8 cellular contexts compared by ENCODE assay signal in the genomic region with DNA sequence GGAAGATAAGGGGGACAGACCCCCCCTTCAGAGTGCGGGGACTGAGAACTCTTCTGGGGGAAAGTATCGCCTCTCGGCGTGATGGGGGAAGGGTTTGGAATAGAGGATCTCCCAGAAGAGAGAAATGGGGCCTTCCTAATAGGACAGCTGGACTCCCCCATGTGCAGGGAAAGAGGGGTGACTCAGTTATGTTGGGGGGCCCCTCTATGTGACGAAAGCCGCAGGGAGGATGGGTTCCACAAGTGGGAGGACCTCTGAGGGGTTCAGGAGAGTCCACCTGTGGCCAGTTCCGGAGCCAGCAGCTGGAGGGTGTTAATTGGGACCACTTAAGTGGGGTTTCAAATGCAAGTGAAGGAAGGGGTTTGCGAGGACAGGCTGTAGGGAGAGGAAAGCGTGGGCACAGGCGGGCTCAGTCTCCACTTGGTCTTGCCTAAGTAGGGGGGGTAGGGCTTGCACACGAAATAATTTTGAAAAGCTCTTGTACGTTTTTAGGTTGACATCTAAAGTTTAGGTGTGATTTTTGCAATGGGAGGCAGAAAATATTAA. TPM values are rescaled to one million over a fixed set of nuclear protein-coding genes. Genes with fewer than 3 reads are reported as not detected.
A peak's percentile ranks its signal among the peaks of the same experiment; 100 is the strongest.
DNase-seq lines count a peak whose midpoint lies in the region; ATAC-seq, FAIRE-seq and TF ChIP-seq lines count a peak whose summit lies in the region.

No MANE protein-coding gene starts in this region.

- H3K4me3 Mint-ChIP-seq in nephron, result peak overlapping the region; percentile 77 to 93 (median 84)

- no peaks in the 10 kb centered on the region for H3K27me3 Mint-ChIP-seq in nephron (ENCODE audit: low read depth)

- peak; percentile 81 for FAIRE-seq in GM18507 (lab: Jason Lieb, UNC)

- peak overlapping the region; percentile 95 for H3K27ac ChIP-seq in KOPT-K1 (ENCODE audit: low read depth, low read length, poor library complexity, severe bottlenecking)
- H3K27ac ChIP-seq in colonic mucosa, result no peak overlapping the region

- H3K9me3 ChIP-seq in KOPT-K1 (ENCODE audit: insufficient read depth, low read length, poor library complexity, severe bottlenecking) (no peaks in the 10 kb centered on the region), colonic mucosa (no peaks in the 10 kb centered on the region)

- DNase-seq in GM18507 (ENCODE audit: extremely low spot score, insufficient read length, low read depth) (no peak), colonic mucosa (no peak), NCI-H226 (no peak)
- DNase-seq in central memory CD4-positive, alpha-beta T cell, result no peak

- peaks cover 40% of the 10 kb centered on the region for H3K36me3 ChIP-seq in KOPT-K1 (ENCODE audit: insufficient read depth, low read length)
- no peaks in the 10 kb centered on the region for H3K36me3 ChIP-seq in colonic mucosa

- intact Hi-C loops in colonic mucosa (cut with DNase I), result no loop called here

- H3K4me3 ChIP-seq in colonic mucosa, result peak overlapping the region; percentile 36

- peaks cover 11% of the 10 kb centered on the region for H3K9me3 Mint-ChIP-seq in nephron

- peaks cover 11% of the 10 kb centered on the region for H3K36me3 Mint-ChIP-seq in nephron (ENCODE audit: low read depth)

- H3K4me1 Mint-ChIP-seq in nephron, result peaks cover 9% of the 10 kb centered on the region

- H3K27me3 ChIP-seq in colonic mucosa, result peaks cover 3% of the 10 kb centered on the region

- TF ChIP-seq CTCF in colonic mucosa (IDR thresholded peaks at IDR 0.05) (no peak), nephron (IDR thresholded peaks at IDR 0.05; ENCODE audit: unreplicated experiment in 3 of 3) (no peak)

- H3K4me1 ChIP-seq in colonic mucosa, result no peaks in the 10 kb centered on the region

- ATAC-seq in HG03460 (IDR thresholded peaks at IDR 0.05; ENCODE audit: unreplicated experiment) (no peak), GM18520 (IDR thresholded peaks at IDR 0.05; ENCODE audit: unreplicated experiment) (no peak)

- H3K9ac ChIP-seq in colonic mucosa (ENCODE audit: low read depth in 2 of 2, low read length in 2 of 2), result peak overlapping the region; percentile 47 to 61

- peak overlapping the region; percentile 62 to 83 (median 75) for H3K27ac Mint-ChIP-seq in nephron

RNA-seq across cellular contexts. Expression of gene SUV39H1, which starts 0.7 kb away (rescaled TPM):
- total RNA-seq in colonic mucosa, result 10 to 100 TPM in 1 of 2 donors, 1 to 10 TPM in 1; 4.8 to 16.8 TPM

RNA-seq across cellular contexts. Expression of gene WAS, which starts 13.7 kb away (rescaled TPM):
- total RNA-seq in colonic mucosa, result 1 to 10 TPM; 3.0 to 4.9 TPM
